ENCODE assay signal across 12 cellular contexts in the genomic region with DNA sequence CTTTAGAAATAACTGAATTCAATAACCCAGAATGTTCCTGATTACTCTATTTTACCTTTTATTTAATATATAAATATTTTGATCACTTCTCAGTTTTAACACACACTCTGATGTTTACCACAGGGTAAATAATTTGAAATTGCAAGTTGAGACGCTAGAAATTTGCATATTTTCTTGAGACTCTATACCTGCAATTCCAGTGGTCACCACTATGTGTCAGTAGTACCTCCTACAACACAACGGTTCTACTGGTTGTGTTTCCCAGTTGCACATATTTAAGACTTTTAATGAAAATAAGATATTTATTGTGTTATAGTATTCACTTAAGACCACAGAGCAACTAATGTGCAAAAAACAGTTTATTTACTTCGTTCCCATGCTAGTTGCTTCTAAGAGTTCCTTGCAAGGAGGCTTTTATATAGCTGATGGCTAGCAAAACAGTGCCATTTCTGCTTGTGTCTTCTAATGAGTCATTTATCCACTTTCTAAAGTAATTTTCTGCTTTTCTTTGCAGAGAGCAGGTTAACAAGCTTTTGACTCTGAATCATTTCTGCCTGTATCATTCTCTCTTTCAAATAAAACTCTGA.
DNase-seq lines count a peak whose midpoint lies in the region; ATAC-seq and TF ChIP-seq lines count a peak whose summit lies in the region.
"Had no signal": no experiment of that assay in that cellular context is flagged by ENCODE, and none has a peak within 500 bp of the region (broad histone marks: within the 10 kb centered on the region; RNA-seq: fewer than 3 reads in every experiment).

No MANE protein-coding gene starts in this region.

- TF ChIP-seq CTCF in heart left ventricle (IDR thresholded peaks at IDR 0.05) (peak; percentile 20 to 70 (median 48)), right atrium auricular region (IDR thresholded peaks at IDR 0.05) (peak in 1 of 2 donors; percentile 55), Panc1 (IDR thresholded peaks at IDR 0.05) (peak; percentile 56; the same call in 1 of the 2 replicates)

- in situ Hi-C loops in Panc1 (cut with HindIII; ENCODE audit: low pct_unique_long_range_greater_than_20kb, low sequenced_read_pairs), result no loop called here

- peaks cover 26% of the 10 kb centered on the region for H3K27me3 Mint-ChIP-seq in T-helper 2 cell treated with Interferon-gamma antibody and Interleukin-4, amounts not matched to agents 5 μg/mL and 100 μg/mL, for 36 hours (ENCODE audit: low read depth)

- H3K27me3 ChIP-seq in heart left ventricle (no peaks in the 10 kb centered on the region), right atrium auricular region (no peaks in the 10 kb centered on the region), Panc1 (ENCODE audit: control insufficient read depth, insufficient read depth, low read length) (no peaks in the 10 kb centered on the region)

- 63 to 68% (median 65%) methylated on average over 3 of the region's 3 CpGs for WGBS in heart left ventricle, 4 donors

- no peak overlapping the region for H3K4me3 Mint-ChIP-seq in T-helper 2 cell treated with Interferon-gamma antibody and Interleukin-4, amounts not matched to agents 5 μg/mL and 100 μg/mL, for 36 hours
- H3K4me3 Mint-ChIP-seq: effector memory CD8-positive, alpha-beta T cell; stimulated activated naive CD8-positive, alpha-beta T cell treated with anti-CD3 and anti-CD28 coated beads, Interleukin-15, Interleukin-2, amounts not matched to agents 100 ng/mL and 50 ng/mL, for 24 hours had no signal

- H3K36me3 Mint-ChIP-seq in T-helper 2 cell treated with Interferon-gamma antibody and Interleukin-4, amounts not matched to agents 5 μg/mL and 100 μg/mL, for 36 hours (ENCODE audit: low read depth), result no peaks in the 10 kb centered on the region

- H3K36me3 ChIP-seq in heart left ventricle (peaks cover 0 to 97% (median 37%) of the 10 kb centered on the region in 9 donors), right atrium auricular region (peaks cover 47% of the 10 kb centered on the region), Panc1 (ENCODE audit: control insufficient read depth, insufficient read depth, low read length) (no peaks in the 10 kb centered on the region; the same call in 1 of the 2 replicates)

- no peak for ATAC-seq in heart left ventricle
- ATAC-seq in Panc1, result no peak
- no peak for ATAC-seq in HG02840 (IDR thresholded peaks at IDR 0.05; ENCODE audit: low FRiP score, unreplicated experiment)
- ATAC-seq in HG03442 (IDR thresholded peaks at IDR 0.05; ENCODE audit: unreplicated experiment), result no peak
- ATAC-seq: effector memory CD8-positive, alpha-beta T cell had no signal

- no peak for TF ChIP-seq POLR2A in heart left ventricle (IDR thresholded peaks at IDR 0.05)

- H3K9me3 ChIP-seq in heart left ventricle (peaks cover 0 to 12% (median 3%) of the 10 kb centered on the region in 12 donors), right atrium auricular region (peaks cover 0 to 10% of the 10 kb centered on the region in 2 donors), Panc1 (ENCODE audit: control insufficient read depth, insufficient read depth, low read depth, low read length) (no peaks in the 10 kb centered on the region)

- no peaks in the 10 kb centered on the region for H3K4me1 Mint-ChIP-seq in T-helper 2 cell treated with Interferon-gamma antibody and Interleukin-4, amounts not matched to agents 5 μg/mL and 100 μg/mL, for 36 hours (ENCODE audit: low read depth)

- DNase-seq in heart left ventricle (no peak), right atrium auricular region (ENCODE audit: low spot score) (no peak), Panc1 (ENCODE audit: low read depth, low spot score) (no peak), germinal center (ENCODE audit: low spot score) (peak; percentile 12), hepatic stellate cell (ENCODE audit: low spot score) (no peak)
- no peak for DNase-seq in T-helper 2 cell treated with Interferon-gamma antibody and Interleukin-4, amounts not matched to agents 5 μg/mL and 100 μg/mL, for 36 hours (ENCODE audit: low spot score)
- DNase-seq: effector memory CD8-positive, alpha-beta T cell; GM23248; NCI-H1436 treated with DMSO at 0.1 percent for 48 hours had no signal

- BruUV-seq in Panc1 (replicated peaks; lab: Mats Ljungman, UMichigan), result no TSS peak

- POLR2A ChIA-PET in Panc1 (lab: Charles Lee), result no interaction called here

- H3K4me1 ChIP-seq in heart left ventricle, result no peaks in the 10 kb centered on the region
- H3K4me1 ChIP-seq in right atrium auricular region, result no peaks in the 10 kb centered on the region
- no peaks in the 10 kb centered on the region for H3K4me1 ChIP-seq in Panc1 (ENCODE audit: control insufficient read depth, insufficient read depth, low read length)

- H3K4me3 ChIP-seq in heart left ventricle (no peak overlapping the region), right atrium auricular region (no peak overlapping the region), Panc1 (ENCODE audit: low read depth in 2 of 2, low read length in 2 of 2) (no peak overlapping the region)
- H3K4me3 ChIP-seq: GM23248 had no signal

- peaks cover 6% of the 10 kb centered on the region for H3K9me3 Mint-ChIP-seq in T-helper 2 cell treated with Interferon-gamma antibody and Interleukin-4, amounts not matched to agents 5 μg/mL and 100 μg/mL, for 36 hours
- H3K9me3 Mint-ChIP-seq: effector memory CD8-positive, alpha-beta T cell; stimulated activated naive CD8-positive, alpha-beta T cell treated with anti-CD3 and anti-CD28 coated beads, Interleukin-15, Interleukin-2, amounts not matched to agents 100 ng/mL and 50 ng/mL, for 24 hours had no signal

- intact Hi-C loops in heart left ventricle (cut with DNase I) (no loop called here), Panc1 (cut with micrococcal nuclease; ENCODE audit: unreplicated experiment) (no loop called here)

- H3K27ac ChIP-seq in heart left ventricle, result no peak overlapping the region
- no peak overlapping the region for H3K27ac ChIP-seq in right atrium auricular region
- no peak overlapping the region for H3K27ac ChIP-seq in Panc1 (ENCODE audit: low read length)
- H3K27ac ChIP-seq: GM23248 had no signal

- CTCF ChIA-PET in Panc1 (lab: Charles Lee), result interaction anchor here (0.6 to 0.7 kb wide), 2 partner anchors 371 to 404 kb away, joined by 3 read pairs; no protein-coding TSS in a partner anchor

- H3K27ac Mint-ChIP-seq in T-helper 2 cell treated with Interferon-gamma antibody and Interleukin-4, amounts not matched to agents 5 μg/mL and 100 μg/mL, for 36 hours, result no peak overlapping the region
- H3K27ac Mint-ChIP-seq: effector memory CD8-positive, alpha-beta T cell; stimulated activated naive CD8-positive, alpha-beta T cell treated with anti-CD3 and anti-CD28 coated beads, Interleukin-15, Interleukin-2, amounts not matched to agents 100 ng/mL and 50 ng/mL, for 24 hours had no signal
